ENCODE assay signal across 8 cellular contexts in genomic region chr5:160419458-160420330, GRCh38. TPM values are rescaled to one million over a fixed set of nuclear protein-coding genes. Genes with fewer than 3 reads are reported as not detected.
DNase-seq lines count a peak whose midpoint lies in the region; ATAC-seq, FAIRE-seq and TF ChIP-seq lines count a peak whose summit lies in the region.

No MANE protein-coding gene starts in this region.

- intact Hi-C loops in esophagus muscularis mucosa (cut with DNase I): no loop called here
- intact Hi-C loops in gastrocnemius medialis (cut with DNase I; ENCODE audit: low total_unique reads): loop anchor here (5.0 kb wide), 1 partner anchor 302 kb away; the partner anchor contains the start of gene PWWP2A

- peaks cover 4 to 7% (median 4%) of the 10 kb centered on the region in 4 donors for H3K36me3 ChIP-seq in esophagus muscularis mucosa
- peaks cover 0 to 3% of the 10 kb centered on the region in 2 donors for H3K36me3 ChIP-seq in gastrocnemius medialis

- H3K27me3 ChIP-seq in esophagus muscularis mucosa (no peaks in the 10 kb centered on the region), gastrocnemius medialis (no peaks in the 10 kb centered on the region)

- WGBS in esophagus muscularis mucosa: 40% methylated on average over 11 of the region's 11 CpGs

- FAIRE-seq in HTR-8/SVneo (lab: Jason Lieb, UNC): no peak

- H3K4me1 ChIP-seq in esophagus muscularis mucosa (peaks cover 22 to 58% (median 45%) of the 10 kb centered on the region in 4 donors), gastrocnemius medialis (peaks cover 27 to 28% of the 10 kb centered on the region in 2 donors)

- peak; percentile 4 for ATAC-seq in GM21447 (IDR thresholded peaks at IDR 0.05; ENCODE audit: unreplicated experiment)
- no peak for ATAC-seq in gastrocnemius medialis

- no peaks in the 10 kb centered on the region for H3K9me3 ChIP-seq in esophagus muscularis mucosa
- H3K9me3 ChIP-seq in gastrocnemius medialis: no peaks in the 10 kb centered on the region

- H3K4me3 ChIP-seq in AG04449 (ENCODE audit: low read depth, low read length) (peak overlapping the region; percentile 54), esophagus muscularis mucosa (peak overlapping the region; percentile 70 to 85 (median 82)), gastrocnemius medialis (peak overlapping the region; percentile 66 to 92 (median 84))

- no peak for TF ChIP-seq EP300 in esophagus muscularis mucosa (IDR thresholded peaks at IDR 0.05)

- TF ChIP-seq POLR2A in esophagus muscularis mucosa (IDR thresholded peaks at IDR 0.05; ENCODE audit: low read depth) (no peak), gastrocnemius medialis (IDR thresholded peaks at IDR 0.05) (no peak)

- H3K27ac ChIP-seq in RWPE1: peak overlapping the region; percentile 76
- H3K27ac ChIP-seq in esophagus muscularis mucosa (replicated peaks in 1 of 4): peak overlapping the region; percentile 83 to 90 (median 86)
- peak overlapping the region; percentile 87 to 91 (median 88) for H3K27ac ChIP-seq in gastrocnemius medialis

- CTCF ChIA-PET in AG04449 (lab: Yijun Ruan, JAX) (interaction anchor here (1.9 to 3.5 kb wide), 3 partner anchors 9 to 19 kb away, joined by 4 to 23 read pairs (median 9); no protein-coding TSS in a partner anchor), RWPE1 (lab: Yijun Ruan, JAX) (interaction anchor here (0.6 kb wide), 1 partner anchor 305 kb away, joined by 8 read pairs; no protein-coding TSS in a partner anchor)

- no peak for TF ChIP-seq CTCF in AG04449 (IDR thresholded peaks at IDR 0.05; ENCODE audit: insufficient read depth, low read length, missing control alignments)
- TF ChIP-seq CTCF in RWPE1 (conservative IDR thresholded peaks at IDR 0.05; ENCODE audit: low read depth): no peak
- no peak for TF ChIP-seq CTCF in esophagus muscularis mucosa (IDR thresholded peaks at IDR 0.05)
- TF ChIP-seq CTCF in gastrocnemius medialis (IDR thresholded peaks at IDR 0.05 in 4 of 5, conservative IDR thresholded peaks at IDR 0.05 in 1 of 5): no peak

- in situ Hi-C loops in gastrocnemius medialis (cut with MboI; ENCODE audit: low sequenced_read_pairs in 4 of 4): no loop called here

- DNase-seq in AG04449 (ENCODE audit: low read depth, low spot score) (no peak), RWPE1 (ENCODE audit: low spot score) (no peak), esophagus muscularis mucosa (ENCODE audit: extremely low spot score) (no peak), gastrocnemius medialis (no peak), HTR-8/SVneo (ENCODE audit: insufficient read length, low spot score) (no peak)
- no peak for DNase-seq in stimulated activated CD4-positive, alpha-beta T cell treated with anti-CD3 and anti-CD28 coated beads, Interleukin-15, amount 100 ng/mL, for 24 hours
- DNase-seq in activated effector memory CD4-positive, alpha-beta T cell treated with anti-CD3 and anti-CD28 coated beads, Interleukin-2, amount 50 U/mL, for 16 hours: no peak

- POLR2A ChIA-PET in AG04449 (lab: Yijun Ruan, JAX) (interaction anchor here (0.7 to 1.2 kb wide), 2 partner anchors 16 to 400 kb away, joined by 3 to 4 read pairs; no protein-coding TSS in a partner anchor), RWPE1 (lab: Yijun Ruan, JAX; ENCODE audit: low non-redundant PET) (interaction anchor here (0.6 to 0.7 kb wide), 2 partner anchors 19 to 355 kb away, joined by 4 to 12 read pairs; no protein-coding TSS in a partner anchor)

RNA-seq across cellular contexts. Expression of gene SLU7, which starts 0.8 kb away (rescaled TPM):
- total RNA-seq in esophagus muscularis mucosa: 10 to 100 TPM; 43.5 to 82.0 (median 69.5) TPM
- total RNA-seq in gastrocnemius medialis: 100 to 1,000 TPM in 1 of 4 donors, 10 to 100 TPM in 3; 61.4 to 103 (median 87.2) TPM

RNA-seq across cellular contexts. Expression of gene PTTG1, which starts 2.0 kb away (rescaled TPM):
- total RNA-seq in esophagus muscularis mucosa: 1 to 10 TPM in 3 of 4 donors, not detected in 1; 2.6 to 6.3 (median 5.5) TPM
- total RNA-seq in gastrocnemius medialis: 10 to 100 TPM in 2 of 4 donors, 1 to 10 TPM in 2; 1.1 to 18.1 (median 11.4) TPM

RNA-seq across cellular contexts. Expression of gene FAM200C, which starts 19.8 kb away (rescaled TPM):
- total RNA-seq in esophagus muscularis mucosa: 1 to 10 TPM; 3.0 to 9.6 (median 5.8) TPM
- 1 to 10 TPM in 1 of 4 donors, under 1 TPM in 3; 0.51 to 1.1 (median 0.86) TPM for total RNA-seq in gastrocnemius medialis

RNA-seq across cellular contexts. Expression of gene C1QTNF2, which starts 49.3 kb away (rescaled TPM):
- total RNA-seq in esophagus muscularis mucosa (1 to 10 TPM; 1.3 to 2.9 (median 2.5) TPM), gastrocnemius medialis (under 1 TPM in 2 of 4 donors, not detected in 2; 0.09 to 0.65 TPM)
